ENCODE assay signal across 11 cellular contexts in the genomic region with DNA sequence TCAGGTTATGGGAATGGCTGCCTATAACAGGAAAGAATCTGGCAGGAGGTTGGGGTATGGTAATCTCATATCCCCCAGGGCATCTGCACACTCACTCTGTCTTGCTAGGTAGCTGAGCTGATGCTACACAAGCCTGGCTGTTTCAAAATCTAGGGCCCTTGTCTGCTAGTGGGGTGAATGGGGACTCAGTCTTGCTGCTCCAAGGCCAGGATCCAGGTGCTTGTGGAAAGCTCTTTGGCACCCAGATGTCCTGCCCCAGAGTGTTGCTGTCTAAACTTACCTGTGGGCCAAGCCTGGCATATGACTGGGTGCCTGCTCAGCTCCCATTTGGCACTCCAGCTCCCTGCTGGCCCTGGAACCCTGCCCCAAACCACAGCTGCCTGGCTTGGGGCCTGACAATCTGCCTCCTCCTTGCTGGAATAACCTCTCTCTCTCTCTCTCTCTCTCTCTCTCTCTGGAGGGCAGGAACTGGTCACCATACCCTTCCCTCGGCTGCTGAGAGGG.
DNase-seq lines count a peak whose midpoint lies in the region; ATAC-seq, FAIRE-seq and TF ChIP-seq lines count a peak whose summit lies in the region.
"Had no signal": no experiment of that assay in that cellular context is flagged by ENCODE, and none has a peak within 500 bp of the region (broad histone marks: within the 10 kb centered on the region; RNA-seq: fewer than 3 reads in every experiment).

No MANE protein-coding gene starts in this region.

- H3K4me3 ChIP-seq in fibroblast of the aortic adventitia (ENCODE audit: low read depth, low read length) (no peak overlapping the region), skeletal muscle cell (ENCODE audit: low read depth, low read length) (no peak overlapping the region)
- H3K4me3 ChIP-seq: suprapubic skin had no signal

- DNase-seq in H54 (ENCODE audit: insufficient read length, low spot score): no peak
- peak; percentile 15 for DNase-seq in RCC 7860 (ENCODE audit: low spot score)
- peak; percentile 87 for DNase-seq in fibroblast of the aortic adventitia (ENCODE audit: low read depth)
- DNase-seq in skeletal muscle cell (ENCODE audit: low read depth): peak; percentile 89
- no peak for DNase-seq in NCI-H128 (lab: John Stamatoyannopoulos, UW; ENCODE audit: unreplicated experiment)
- no peak for DNase-seq in stimulated activated CD4-positive, alpha-beta T cell treated with anti-CD3 and anti-CD28 coated beads, Interleukin-12 subunit alpha, Interleukin-12 subunit beta, amount 100 ng/mL, for 4 hours
- no peak for DNase-seq in DMS153 treated with DMSO at 0.1 percent for 48 hours (lab: John Stamatoyannopoulos, UW; ENCODE audit: unreplicated experiment)
- DNase-seq: Kasumi-1; stimulated activated CD4-positive, alpha-beta T cell treated with anti-CD3 and anti-CD28 coated beads, Interleukin-4, amount 100 ng/mL, for 4 hours had no signal

- ATAC-seq in HG02840 (IDR thresholded peaks at IDR 0.05; ENCODE audit: low FRiP score, unreplicated experiment): no peak

- TF ChIP-seq POLR2A in H54 (IDR thresholded peaks at IDR 0.05; ENCODE audit: low read depth, low read length): no peak

- FAIRE-seq in H54 (lab: Jason Lieb, UNC): peak; percentile 76
- FAIRE-seq in RCC 7860 (lab: Jason Lieb, UNC): peak; percentile 33

- no peak for TF ChIP-seq CTCF in fibroblast of the aortic adventitia (IDR thresholded peaks at IDR 0.05; ENCODE audit: insufficient read depth, low read length)

Comparison
In these comparisons a context has a peak if more than half of its experiments do, and no peak if none do; other contexts are left out.
1. DNase-seq: peak in RCC 7860 (single experiment), fibroblast of the aortic adventitia (single experiment) and skeletal muscle cell (single experiment); none in H54 (single experiment), NCI-H128 (single experiment), stimulated activated CD4-positive, alpha-beta T cell treated with anti-CD3 and anti-CD28 coated beads, Interleukin-12 subunit alpha, Interleukin-12 subunit beta, amount 100 ng/mL, for 4 hours (single experiment) and DMS153 treated with DMSO at 0.1 percent for 48 hours (single experiment).